13 cellular contexts compared by ENCODE assay signal in genomic region chr6:28693751-28694443, GRCh38.
DNase-seq lines count a peak whose midpoint lies in the region; ATAC-seq and TF ChIP-seq lines count a peak whose summit lies in the region.
"Had no signal": no experiment of that assay in that cellular context is flagged by ENCODE, and none has a peak within 500 bp of the region (broad histone marks: within the 10 kb centered on the region; RNA-seq: fewer than 3 reads in every experiment).

No MANE protein-coding gene starts in this region.

- no peaks in the 10 kb centered on the region for H3K36me3 ChIP-seq in iPS-18a (ENCODE audit: control insufficient read depth, low read depth, low read length)
- H3K36me3 ChIP-seq in psoas muscle (ENCODE audit: insufficient read depth in 1 of 2, low read depth in 1 of 2) = no peaks in the 10 kb centered on the region
- H3K36me3 ChIP-seq in sigmoid colon = no peaks in the 10 kb centered on the region

- CTCF ChIA-PET in activated naive CD4-positive, alpha-beta T cell treated with anti-CD3 and anti-CD28 coated beads for 36 hours (lab: Charles Lee) = interaction anchor here (0.6 to 1.5 kb wide), 3 partner anchors 89 to 322 kb away, joined by 3 to 5 read pairs (median 4); no protein-coding TSS in a partner anchor

- DNase-seq in activated naive CD4-positive, alpha-beta T cell treated with anti-CD3 and anti-CD28 coated beads for 36 hours = no peak
- no peak for DNase-seq in activated naive CD4-positive, alpha-beta T cell treated with anti-CD3 and anti-CD28 coated beads, Interleukin-2, amount 50 U/mL, for 16 hours
- DNase-seq in psoas muscle (no peak), Kasumi-1 (lab: John Stamatoyannopoulos, UW) (no peak), sigmoid colon (no peak)
- DNase-seq: activated CD4-positive, alpha-beta memory T cell treated with anti-CD3 and anti-CD28 coated beads for 36 hours; activated gamma-delta T cell; NCI-H226 had no signal

- TF ChIP-seq EP300 in sigmoid colon (IDR thresholded peaks at IDR 0.05) = no peak

- peaks cover 4% of the 10 kb centered on the region for H3K36me3 Mint-ChIP-seq in activated naive CD4-positive, alpha-beta T cell treated with anti-CD3 and anti-CD28 coated beads for 36 hours (ENCODE audit: low read depth)

- TF ChIP-seq CTCF in VCaP (conservative IDR thresholded peaks at IDR 0.05) = no peak
- no peak for TF ChIP-seq CTCF in psoas muscle (IDR thresholded peaks at IDR 0.05)
- no peak for TF ChIP-seq CTCF in sigmoid colon (IDR thresholded peaks at IDR 0.05)

- intact Hi-C loops in activated naive CD4-positive, alpha-beta T cell treated with anti-CD3 and anti-CD28 coated beads for 36 hours (cut with micrococcal nuclease) = loop anchor here (5.0 kb wide), 1 partner anchor 33 kb away; no protein-coding TSS in a partner anchor
- intact Hi-C loops in psoas muscle (cut with DNase I) = no loop called here
- intact Hi-C loops in sigmoid colon (cut with DNase I) = no loop called here

- peak overlapping the region; percentile 25 for H3K4me3 Mint-ChIP-seq in activated naive CD4-positive, alpha-beta T cell treated with anti-CD3 and anti-CD28 coated beads for 36 hours
- H3K4me3 Mint-ChIP-seq: activated CD4-positive, alpha-beta memory T cell treated with anti-CD3 and anti-CD28 coated beads for 36 hours; neural crest cell had no signal

- 6 to 8% (median 7%) methylated on average over 24 to 26 of the region's 26 CpGs for WGBS in psoas muscle, 3 donors
- 27 to 71% methylated on average over 26 of the region's 26 CpGs for WGBS in sigmoid colon, 2 donors

- no peak for TF ChIP-seq POLR2A in sigmoid colon (IDR thresholded peaks at IDR 0.05)

- H3K27me3 Mint-ChIP-seq in activated naive CD4-positive, alpha-beta T cell treated with anti-CD3 and anti-CD28 coated beads for 36 hours (ENCODE audit: low read depth) = peaks cover 80% of the 10 kb centered on the region

- H3K9me3 ChIP-seq in iPS-18a (ENCODE audit: control insufficient read depth, low read depth, low read length) = no peaks in the 10 kb centered on the region
- no peaks in the 10 kb centered on the region for H3K9me3 ChIP-seq in psoas muscle
- no peaks in the 10 kb centered on the region for H3K9me3 ChIP-seq in sigmoid colon

- H3K27me3 ChIP-seq in iPS-18a (ENCODE audit: control insufficient read depth, insufficient read depth, low read length) (peaks cover 37% of the 10 kb centered on the region), psoas muscle (ENCODE audit: insufficient read depth in 3 of 3, low read length in 2 of 3) (peaks cover 10 to 61% (median 23%) of the 10 kb centered on the region in 3 donors), sigmoid colon (peaks cover 7 to 82% (median 32%) of the 10 kb centered on the region in 3 donors)

- peaks cover 4% of the 10 kb centered on the region for H3K4me1 ChIP-seq in iPS-18a (ENCODE audit: control insufficient read depth, low read depth, low read length)
- H3K4me1 ChIP-seq in psoas muscle = no peaks in the 10 kb centered on the region
- no peaks in the 10 kb centered on the region for H3K4me1 ChIP-seq in sigmoid colon

- H3K27ac ChIP-seq in VCaP (peak overlapping the region; percentile 72; the same call in 1 of the 2 replicates), iPS-18a (ENCODE audit: low read length) (no peak overlapping the region), psoas muscle (no peak overlapping the region), sigmoid colon (no peak overlapping the region)
- H3K27ac ChIP-seq: HL-60 had no signal

- H3K4me3 ChIP-seq in iPS-18a (ENCODE audit: low read length) (peak overlapping the region; percentile 56), psoas muscle (peak overlapping the region; percentile 1), sigmoid colon (no peak overlapping the region)

- no peak overlapping the region for H3K27ac Mint-ChIP-seq in activated naive CD4-positive, alpha-beta T cell treated with anti-CD3 and anti-CD28 coated beads for 36 hours
- H3K27ac Mint-ChIP-seq: activated CD4-positive, alpha-beta memory T cell treated with anti-CD3 and anti-CD28 coated beads for 36 hours had no signal

- H3K9me3 Mint-ChIP-seq in activated naive CD4-positive, alpha-beta T cell treated with anti-CD3 and anti-CD28 coated beads for 36 hours = no peaks in the 10 kb centered on the region
- H3K9me3 Mint-ChIP-seq: activated CD4-positive, alpha-beta memory T cell treated with anti-CD3 and anti-CD28 coated beads for 36 hours; neural crest cell had no signal

- peaks cover 26% of the 10 kb centered on the region for H3K4me1 Mint-ChIP-seq in activated naive CD4-positive, alpha-beta T cell treated with anti-CD3 and anti-CD28 coated beads for 36 hours (ENCODE audit: low read depth)

- ATAC-seq in psoas muscle = no peak
- ATAC-seq in HG02610 (IDR thresholded peaks at IDR 0.05; ENCODE audit: unreplicated experiment) = no peak

- peak overlapping the region; percentile 12 for H3K9ac ChIP-seq in iPS-18a (ENCODE audit: low read length)

Comparison
In these comparisons a context has a peak if more than half of its experiments do, and no peak if none do; other contexts are left out.
1. H3K4me3 ChIP-seq: peak in iPS-18a (single experiment) and psoas muscle (single experiment); none in sigmoid colon (0 of 4).